19 cellular contexts compared by ENCODE assay signal in the genomic region with DNA sequence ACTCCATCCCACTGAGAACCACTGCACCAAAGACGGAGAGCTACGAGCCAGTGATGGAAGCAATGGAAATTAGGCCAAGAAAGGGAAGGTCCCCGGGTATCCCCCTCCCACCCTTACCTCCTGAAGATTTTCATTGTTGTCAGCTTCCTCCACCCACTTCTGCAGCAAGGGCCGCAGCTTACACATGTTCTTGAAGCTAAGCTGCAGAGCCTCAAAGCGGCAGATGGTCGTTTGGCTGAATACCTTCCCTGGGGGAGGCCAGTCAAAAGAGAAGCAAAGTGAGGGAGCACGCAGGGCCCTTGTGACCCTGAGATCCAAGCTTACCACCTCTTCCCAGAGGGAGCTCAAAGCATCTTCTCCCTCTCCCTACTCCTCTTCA. TPM values are rescaled to one million over a fixed set of nuclear protein-coding genes. Genes with fewer than 3 reads are reported as not detected.
A peak's percentile ranks its signal among the peaks of the same experiment; 100 is the strongest.
DNase-seq lines count a peak whose midpoint lies in the region; ATAC-seq and TF ChIP-seq lines count a peak whose summit lies in the region.
"Not testable (repeated sequence)": the region's sequence is repeated elsewhere in the genome, so short reads cannot be mapped to it uniquely, and the experiment has no call there.
"Had no signal": no experiment of that assay in that cellular context is flagged by ENCODE, and none has a peak within 500 bp of the region (broad histone marks: within the 10 kb centered on the region; RNA-seq: fewer than 3 reads in every experiment).

No MANE protein-coding gene starts in this region.

- H3K36me3 ChIP-seq in KMS-11 (ENCODE audit: insufficient read depth) = not testable (repeated sequence)

- not testable (repeated sequence) for H3K27me3 Mint-ChIP-seq in activated CD4-positive, alpha-beta T cell treated with anti-CD3 and anti-CD28 coated beads for 36 hours; stimulated activated memory B cell treated with anti-CD40 and anti-IgM and Interleukin-4, amounts not matched to agents 10 μg/mL and 1 μg/mL and 100 μg/mL, for 72 hours

- not testable (repeated sequence) for TF ChIP-seq CTCF in KMS-11 (conservative IDR thresholded peaks at IDR 0.05; ENCODE audit: low read depth, low read length)

- not testable (repeated sequence) for H3K79me2 ChIP-seq in KMS-11 (ENCODE audit: insufficient read depth, low read depth)

- peaks cover 40% of the 10 kb centered on the region for H3K4me1 Mint-ChIP-seq in activated CD4-positive, alpha-beta T cell treated with anti-CD3 and anti-CD28 coated beads for 36 hours
- H3K4me1 Mint-ChIP-seq in stimulated activated memory B cell treated with anti-CD40 and anti-IgM and Interleukin-4, amounts not matched to agents 10 μg/mL and 1 μg/mL and 100 μg/mL, for 72 hours = peaks cover 47% of the 10 kb centered on the region

- not testable (repeated sequence) for H3K4me3 ChIP-seq in KMS-11 (IDR thresholded peaks at IDR 0.05; ENCODE audit: insufficient read depth, low read depth, low read length)

- not testable (repeated sequence) for H2AFZ ChIP-seq in KMS-11 (ENCODE audit: low read depth)

- ATAC-seq in GM18868 (IDR thresholded peaks at IDR 0.05; ENCODE audit: unreplicated experiment) (peak; percentile 16), GM19397 (IDR thresholded peaks at IDR 0.05; ENCODE audit: unreplicated experiment) (peak; percentile 26), GM21717 (IDR thresholded peaks at IDR 0.05; ENCODE audit: unreplicated experiment) (peak; percentile 1), HG02798 (IDR thresholded peaks at IDR 0.05; ENCODE audit: poor library complexity, unreplicated experiment) (peak; percentile 28), HG03175 (IDR thresholded peaks at IDR 0.05; ENCODE audit: unreplicated experiment) (peak; percentile 9)
- ATAC-seq in activated CD4-positive, alpha-beta T cell treated with anti-CD3 and anti-CD28 coated beads for 36 hours = peak; percentile 42
- ATAC-seq in stimulated activated memory B cell treated with anti-CD40 and anti-IgM and Interleukin-4, amounts not matched to agents 10 μg/mL and 1 μg/mL and 100 μg/mL, for 72 hours = peak; percentile 63

- H3K4me2 ChIP-seq in KMS-11 = peak overlapping the region; percentile 80; the same call in 1 of the 2 replicates

- not testable (repeated sequence) for H4K20me1 ChIP-seq in KMS-11 (ENCODE audit: insufficient read depth)

- H3K27ac Mint-ChIP-seq in activated CD4-positive, alpha-beta T cell treated with anti-CD3 and anti-CD28 coated beads for 36 hours = peak overlapping the region; percentile 53
- H3K27ac Mint-ChIP-seq in stimulated activated memory B cell treated with anti-CD40 and anti-IgM and Interleukin-4, amounts not matched to agents 10 μg/mL and 1 μg/mL and 100 μg/mL, for 72 hours = peak overlapping the region; percentile 84

- peak; percentile 20 for DNase-seq in activated CD4-positive, alpha-beta T cell treated with anti-CD3 and anti-CD28 coated beads for 36 hours

- intact Hi-C loops in activated CD4-positive, alpha-beta T cell treated with anti-CD3 and anti-CD28 coated beads for 36 hours (cut with DNase I, micrococcal nuclease) = not testable (repeated sequence)

- H3K4me3 Mint-ChIP-seq in activated CD4-positive, alpha-beta T cell treated with anti-CD3 and anti-CD28 coated beads for 36 hours = not testable (repeated sequence)
- peak overlapping the region; percentile 54 for H3K4me3 Mint-ChIP-seq in stimulated activated memory B cell treated with anti-CD40 and anti-IgM and Interleukin-4, amounts not matched to agents 10 μg/mL and 1 μg/mL and 100 μg/mL, for 72 hours

- peaks cover 20% of the 10 kb centered on the region for H3K36me3 Mint-ChIP-seq in activated CD4-positive, alpha-beta T cell treated with anti-CD3 and anti-CD28 coated beads for 36 hours (ENCODE audit: low read depth)
- H3K36me3 Mint-ChIP-seq in stimulated activated memory B cell treated with anti-CD40 and anti-IgM and Interleukin-4, amounts not matched to agents 10 μg/mL and 1 μg/mL and 100 μg/mL, for 72 hours = peaks cover 16% of the 10 kb centered on the region

- not testable (repeated sequence) for H3K9ac ChIP-seq in KMS-11

- H3K4me1 ChIP-seq in KMS-11 (ENCODE audit: low read depth, poor library complexity, severe bottlenecking) = peaks cover 33% of the 10 kb centered on the region

- H3K9me3 Mint-ChIP-seq in activated CD4-positive, alpha-beta T cell treated with anti-CD3 and anti-CD28 coated beads for 36 hours (ENCODE audit: low read depth); stimulated activated memory B cell treated with anti-CD40 and anti-IgM and Interleukin-4, amounts not matched to agents 10 μg/mL and 1 μg/mL and 100 μg/mL, for 72 hours: not testable (repeated sequence)

- H3K27me3 ChIP-seq in KMS-11 (ENCODE audit: insufficient read depth, low read depth) = not testable (repeated sequence)

- CTCF ChIA-PET in activated CD4-positive, alpha-beta T cell treated with anti-CD3 and anti-CD28 coated beads for 36 hours (lab: Charles Lee) = interaction anchor here (0.6 to 1.6 kb wide), 3 partner anchors 11 to 209 kb away, joined by 3 read pairs; no protein-coding TSS in a partner anchor

- not testable (repeated sequence) for H3K27ac ChIP-seq in KMS-11

- POLR2A ChIA-PET in activated CD4-positive, alpha-beta T cell treated with anti-CD3 and anti-CD28 coated beads for 36 hours (lab: Charles Lee) = not testable (repeated sequence)

RNA-seq across cellular contexts. Expression of gene POU5F1, which starts 5.0 kb away (rescaled TPM):
- under 1 TPM in 1 of 2 experiments, not detected in 1; 0.21 TPM for total RNA-seq in activated CD4-positive, alpha-beta T cell treated with anti-CD3 and anti-CD28 coated beads for 36 hours
- total RNA-seq: activated CD8-positive, alpha-beta T cell treated with anti-CD3 and anti-CD28 coated beads, Interleukin-2, amount 10 ng/mL, durations not matched to agents 7 days and 5 days; glomerular endothelial cell; IMR-90; mononuclear cell had no signal

RNA-seq across cellular contexts. Expression of gene TCF19, which starts 7.1 kb away (rescaled TPM):
- 10 to 100 TPM; 82.6 to 88.0 TPM for total RNA-seq in activated CD4-positive, alpha-beta T cell treated with anti-CD3 and anti-CD28 coated beads for 36 hours

RNA-seq across cellular contexts. Expression of gene CCHCR1, which starts 7.8 kb away (rescaled TPM):
- 10 to 100 TPM; 39.7 to 57.6 TPM for total RNA-seq in activated CD4-positive, alpha-beta T cell treated with anti-CD3 and anti-CD28 coated beads for 36 hours

RNA-seq across cellular contexts. Expression of gene PSORS1C2, which starts 26.6 kb away (rescaled TPM):
- not detected for total RNA-seq in activated CD4-positive, alpha-beta T cell treated with anti-CD3 and anti-CD28 coated beads for 36 hours
- total RNA-seq: activated CD8-positive, alpha-beta T cell treated with anti-CD3 and anti-CD28 coated beads, Interleukin-2, amount 10 ng/mL, durations not matched to agents 7 days and 5 days; glomerular endothelial cell; IMR-90; left cardiac atrium; lung; mononuclear cell; naive thymus-derived CD8-positive, alpha-beta T cell; Peyer's patch; progenitor cell of endocrine pancreas; testis; ureter had no signal

RNA-seq across cellular contexts. Expression of gene CDSN, which starts 45.2 kb away (rescaled TPM):
- not detected for total RNA-seq in activated CD4-positive, alpha-beta T cell treated with anti-CD3 and anti-CD28 coated beads for 36 hours
- total RNA-seq: activated CD8-positive, alpha-beta T cell treated with anti-CD3 and anti-CD28 coated beads, Interleukin-2, amount 10 ng/mL, durations not matched to agents 7 days and 5 days; glomerular endothelial cell; IMR-90; mononuclear cell; naive thymus-derived CD8-positive, alpha-beta T cell; progenitor cell of endocrine pancreas; ureter had no signal

Comparison
In these comparisons a context has a peak if more than half of its experiments do, and no peak if none do; other contexts are left out.
1. ATAC-seq: peak in every context shown above with its lines; median percentile 63 in stimulated activated memory B cell treated with anti-CD40 and anti-IgM and Interleukin-4, amounts not matched to agents 10 μg/mL and 1 μg/mL and 100 μg/mL, for 72 hours; 42 in activated CD4-positive, alpha-beta T cell treated with anti-CD3 and anti-CD28 coated beads for 36 hours; 28 in HG02798; 26 in GM19397; 16 in GM18868; 9 in HG03175; 1 in GM21717.